ENCODE assay signal across 14 cellular contexts in genomic region chr2:102226171-102226570, GRCh38. TPM values are rescaled to one million over a fixed set of nuclear protein-coding genes. Genes with fewer than 3 reads are reported as not detected.
A peak's percentile ranks its signal among the peaks of the same experiment; 100 is the strongest.
DNase-seq lines count a peak whose midpoint lies in the region; ATAC-seq and TF ChIP-seq lines count a peak whose summit lies in the region.
"Had no signal": no experiment of that assay in that cellular context is flagged by ENCODE, and none has a peak within 500 bp of the region (broad histone marks: within the 10 kb centered on the region; RNA-seq: fewer than 3 reads in every experiment).

No MANE protein-coding gene starts in this region.

- no peak for ATAC-seq in activated T-cell treated with anti-CD3 and anti-CD28 coated beads, Interleukin-2, amount 50 U/mL, for 72 hours (replicated peaks in 1 of 2)
- no peak for ATAC-seq in GM21423 (IDR thresholded peaks at IDR 0.05; ENCODE audit: unreplicated experiment)

- H3K79me1 ChIP-seq in mesenchymal stem cell (replicated peaks; ENCODE audit: low read length, poor library complexity, severe bottlenecking): no peaks in the 10 kb centered on the region

- H3K9ac ChIP-seq in mesenchymal stem cell (ENCODE audit: low read length): peak overlapping the region; percentile 89

- DNase-seq in activated T-cell treated with anti-CD3 and anti-CD28 coated beads, Interleukin-2, amount 50 U/mL, for 72 hours: no peak
- DNase-seq in activated T-cell treated with anti-CD3 and anti-CD28 coated beads, Interleukin-2, amount 50 U/mL, for 48 hours: no peak
- no peak for DNase-seq in mesenchymal stem cell
- DNase-seq in testis: no peak
- no peak for DNase-seq in KG1 (lab: John Stamatoyannopoulos, UW)
- no peak for DNase-seq in NCI-H69 (lab: John Stamatoyannopoulos, UW)
- DNase-seq: aorta, foreskin melanocyte, NCI-H1694, WERI-Rb-1 had no signal

- H3K4me1 Mint-ChIP-seq in activated T-cell treated with anti-CD3 and anti-CD28 coated beads, Interleukin-2, amount 50 U/mL, for 72 hours (ENCODE audit: low read depth): peaks cover 75% of the 10 kb centered on the region

- H3K27ac ChIP-seq in angular gyrus (ENCODE audit: low read depth, low read length) (peak overlapping the region; percentile 84), mesenchymal stem cell (ENCODE audit: low read length, poor library complexity, severe bottlenecking) (no peak overlapping the region), testis (peak overlapping the region; percentile 69 to 86)
- H3K27ac ChIP-seq: WERI-Rb-1 had no signal

- peak overlapping the region; percentile 16 to 58 for H3K4me3 Mint-ChIP-seq in activated T-cell treated with anti-CD3 and anti-CD28 coated beads, Interleukin-2, amount 50 U/mL, for 72 hours
- H3K4me3 Mint-ChIP-seq: memory B cell had no signal

- no peak for TF ChIP-seq POLR2A in testis (IDR thresholded peaks at IDR 0.05)

- no peak overlapping the region for H2BK15ac ChIP-seq in mesenchymal stem cell (ENCODE audit: low read depth, poor library complexity, severe bottlenecking)

- no peaks in the 10 kb centered on the region for H3K27me3 ChIP-seq in mesenchymal stem cell (ENCODE audit: control insufficient read depth in 1 of 2, insufficient read depth in 1 of 2, low read length in 2 of 2)
- H3K27me3 ChIP-seq in testis: no peaks in the 10 kb centered on the region

- H3K4me2 ChIP-seq in mesenchymal stem cell (ENCODE audit: low read length, poor library complexity, severe bottlenecking): no peak overlapping the region

- peak overlapping the region; percentile 61 to 73 for H3K18ac ChIP-seq in mesenchymal stem cell (ENCODE audit: low read depth in 1 of 2, low read length in 2 of 2)

- no peak overlapping the region for H2AFZ ChIP-seq in mesenchymal stem cell (ENCODE audit: low read depth, low read length)

- peaks cover 0 to 24% of the 10 kb centered on the region in 2 experiments for H3K36me3 ChIP-seq in mesenchymal stem cell (ENCODE audit: control insufficient read depth in 1 of 2, insufficient read depth in 2 of 2, low read depth in 1 of 2, low read length in 2 of 2)
- H3K36me3 ChIP-seq in testis (ENCODE audit: low read depth, missing control alignments): no peaks in the 10 kb centered on the region
- H3K36me3 ChIP-seq: WERI-Rb-1 had no signal

- peak overlapping the region; percentile 29 to 99 for H2BK12ac ChIP-seq in mesenchymal stem cell (ENCODE audit: low read length in 2 of 2)

- peak overlapping the region; percentile 9 for H3K27ac Mint-ChIP-seq in activated T-cell treated with anti-CD3 and anti-CD28 coated beads, Interleukin-2, amount 50 U/mL, for 72 hours
- H3K27ac Mint-ChIP-seq: memory B cell had no signal

- no peak overlapping the region for H3K4me3 ChIP-seq in mesenchymal stem cell (ENCODE audit: insufficient read depth in 1 of 2, low read depth in 1 of 2, low read length in 2 of 2)
- no peak overlapping the region for H3K4me3 ChIP-seq in testis

- intact Hi-C loops in testis (cut with DNase I; ENCODE audit: low total_unique reads): no loop called here

- peak overlapping the region in 1 of 2 experiments; percentile 72 for H3K14ac ChIP-seq in mesenchymal stem cell (ENCODE audit: low read length in 2 of 2)

- H3K4me1 ChIP-seq in mesenchymal stem cell (ENCODE audit: control insufficient read depth, insufficient read depth, low read depth, low read length) (peaks cover 13% of the 10 kb centered on the region), testis (peaks cover 21% of the 10 kb centered on the region)

- peak overlapping the region; percentile 60 to 95 for H3K4ac ChIP-seq in mesenchymal stem cell (ENCODE audit: low read depth in 1 of 2, low read length in 2 of 2)

- peak overlapping the region in 1 of 2 experiments; percentile 84 for H3K23ac ChIP-seq in mesenchymal stem cell (ENCODE audit: low read length in 2 of 2)

- peak overlapping the region; percentile 64 for H4K91ac ChIP-seq in mesenchymal stem cell (ENCODE audit: low read length)

- H2AK5ac ChIP-seq in mesenchymal stem cell (ENCODE audit: low read length, severe bottlenecking): no peak overlapping the region

- TF ChIP-seq CTCF in testis (IDR thresholded peaks at IDR 0.05): no peak

- H3K9me3 ChIP-seq in mesenchymal stem cell (ENCODE audit: control insufficient read depth, low read length): peaks cover 8% of the 10 kb centered on the region
- no peaks in the 10 kb centered on the region for H3K9me3 ChIP-seq in testis

- peak overlapping the region; percentile 29 for H2BK120ac ChIP-seq in mesenchymal stem cell (ENCODE audit: low read depth, low read length)

- H3K36me3 Mint-ChIP-seq in activated T-cell treated with anti-CD3 and anti-CD28 coated beads, Interleukin-2, amount 50 U/mL, for 72 hours (ENCODE audit: insufficient read depth in 2 of 2): peaks cover 15 to 16% of the 10 kb centered on the region in 2 donors
- H3K36me3 Mint-ChIP-seq: memory B cell had no signal

- no peaks in the 10 kb centered on the region for H3K27me3 Mint-ChIP-seq in activated T-cell treated with anti-CD3 and anti-CD28 coated beads, Interleukin-2, amount 50 U/mL, for 72 hours (ENCODE audit: low read depth)

- 92% methylated on average over 5 of the region's 6 CpGs for whole genome bisulfite sequencing in mesenchymal stem cell
- 83 to 91% methylated on average over 6 of the region's 6 CpGs for WGBS in testis, 2 donors

- H2BK5ac ChIP-seq in mesenchymal stem cell (ENCODE audit: low read depth, low read length, poor library complexity, severe bottlenecking): no peak overlapping the region

- peaks cover 7 to 10% of the 10 kb centered on the region in 2 donors for H3K9me3 Mint-ChIP-seq in activated T-cell treated with anti-CD3 and anti-CD28 coated beads, Interleukin-2, amount 50 U/mL, for 72 hours
- H3K9me3 Mint-ChIP-seq: memory B cell had no signal

- H4K8ac ChIP-seq in mesenchymal stem cell (ENCODE audit: low read length): peak overlapping the region; percentile 81

RNA-seq across cellular contexts. Expression of gene IL1RL2, which starts 39.3 kb away (rescaled TPM):
- total RNA-seq in activated T-cell treated with anti-CD3 and anti-CD28 coated beads, Interleukin-2, amount 50 U/mL, for 72 hours: 1 to 10 TPM; 1.4 to 1.9 TPM
- 0.06 TPM for polyA plus RNA-seq in mesenchymal stem cell (2013, experiment 1 of 2)
- polyA plus RNA-seq in mesenchymal stem cell (2013, experiment 2 of 2): 0.12 TPM
- under 1 TPM; 0.24 to 0.31 TPM for total RNA-seq in testis
- polyA plus RNA-seq in testis (ENCODE audit: insufficient read depth, low read depth, low replicate concordance): 0.38 TPM
- total RNA-seq: OCI-LY7 had no signal
